In the genomic region with DNA sequence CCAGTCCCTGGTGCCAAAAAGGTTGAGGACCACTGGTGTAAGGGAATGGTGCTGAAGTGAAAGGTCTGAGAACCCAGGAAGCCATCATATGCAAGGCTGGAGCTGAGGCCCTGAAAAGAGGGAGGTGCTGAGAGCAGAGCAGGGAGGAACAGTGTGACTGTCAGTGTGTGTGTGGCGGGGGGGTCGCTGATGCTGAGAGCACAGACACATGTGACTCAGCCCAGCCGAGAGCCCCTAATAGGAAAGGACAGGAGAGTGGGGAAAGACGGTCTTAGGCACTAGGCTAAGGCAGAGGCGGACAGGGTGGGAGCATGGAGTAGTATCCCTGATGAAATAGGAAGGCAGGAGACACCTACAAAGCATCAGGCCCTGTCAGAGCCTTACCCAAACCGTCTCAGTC, we compare ENCODE assay signal across 12 cellular contexts. TPM values are rescaled to one million over a fixed set of nuclear protein-coding genes. Genes with fewer than 3 reads are reported as not detected.
DNase-seq lines count a peak whose midpoint lies in the region; ATAC-seq, FAIRE-seq and TF ChIP-seq lines count a peak whose summit lies in the region.
"Had no signal": no experiment of that assay in that cellular context is flagged by ENCODE, and none has a peak within 500 bp of the region (broad histone marks: within the 10 kb centered on the region; RNA-seq: fewer than 3 reads in every experiment).

No MANE protein-coding gene starts in this region.

- no peak overlapping the region for H4K5ac ChIP-seq in IMR-90 (ENCODE audit: low read depth, low read length)

- H3K4me1 Mint-ChIP-seq in Calu3 (ENCODE audit: low read depth, unreplicated experiment), result peaks cover 9% of the 10 kb centered on the region
- H3K4me1 Mint-ChIP-seq in nephron progenitor cell, result peaks cover 81% of the 10 kb centered on the region

- H2BK15ac ChIP-seq in IMR-90 (ENCODE audit: low read depth, low read length), result no peak overlapping the region

- whole genome bisulfite sequencing in IMR-90 (ENCODE audit: extremely low coverage in 2 of 2, insufficient read length in 1 of 2), 2 experiments, result 100% methylated on average over 2 of the region's 6 CpGs; no CpG with 5 or more reads in 1 of the 2 experiments

- no peak overlapping the region for H3K18ac ChIP-seq in IMR-90 (ENCODE audit: low read depth, low read length)

- no peak overlapping the region for H2BK120ac ChIP-seq in IMR-90 (ENCODE audit: low read depth, low read length)

- H2AK5ac ChIP-seq in IMR-90 (ENCODE audit: low read depth, low read length), result peak overlapping the region; percentile 93

- BruUV-seq in Calu3 (replicated peaks; lab: Mats Ljungman, UMichigan), result no TSS peak
- no TSS peak for BruUV-seq in IMR-90 (replicated peaks; lab: Mats Ljungman, UMichigan)

- no peak for FAIRE-seq in HTR-8/SVneo (lab: Jason Lieb, UNC)

- DNase-seq in Calu3, result no peak
- no peak for DNase-seq in IMR-90
- no peak for DNase-seq in breast epithelium (ENCODE audit: low spot score in 2 of 2)
- DNase-seq in nephron progenitor cell, result no peak
- DNase-seq in dermis blood vessel endothelial cell, result no peak
- no peak for DNase-seq in HTR-8/SVneo (ENCODE audit: insufficient read length, low spot score)
- DNase-seq: HCEC 1CT, NCI-H1930 had no signal

- CTCF ChIA-PET in Calu3 (lab: Charles Lee), result no interaction called here
- CTCF ChIA-PET in IMR-90 (lab: Yijun Ruan, JAX), result no interaction called here

- POLR2A ChIA-PET in IMR-90 (lab: Charles Lee; ENCODE audit: unreplicated experiment), result interaction anchor here (1.1 kb wide), 1 partner anchor 86 kb away, joined by 4 read pairs; no protein-coding TSS in a partner anchor

- H3K9me3 Mint-ChIP-seq in Calu3 (ENCODE audit: low read depth, unreplicated experiment), result no peaks in the 10 kb centered on the region
- no peaks in the 10 kb centered on the region for H3K9me3 Mint-ChIP-seq in nephron progenitor cell

- peaks cover 9% of the 10 kb centered on the region for H3K9me1 ChIP-seq in IMR-90 (ENCODE audit: insufficient read depth, low read length)

- peaks cover 10% of the 10 kb centered on the region for H3K4me1 ChIP-seq in IMR-90 (ENCODE audit: control insufficient read depth, insufficient read depth, low read length)
- peaks cover 0 to 10% of the 10 kb centered on the region in 2 donors for H3K4me1 ChIP-seq in breast epithelium
- H3K4me1 ChIP-seq: prostate gland had no signal

- H3K56ac ChIP-seq in IMR-90 (ENCODE audit: extremely low read depth, insufficient read depth, low read length), result no peak overlapping the region

- TF ChIP-seq POLR2A in IMR-90 (IDR thresholded peaks at IDR 0.05; ENCODE audit: low read depth, low read length) (no peak), breast epithelium (IDR thresholded peaks at IDR 0.05) (no peak)

- H3K36me3 ChIP-seq in IMR-90 (ENCODE audit: control insufficient read depth, insufficient read depth, low read length) (peaks cover 6% of the 10 kb centered on the region), breast epithelium (no peaks in the 10 kb centered on the region)
- H3K36me3 ChIP-seq: prostate gland had no signal

- H3K27ac Mint-ChIP-seq in Calu3 (ENCODE audit: unreplicated experiment) (peak overlapping the region; percentile 60), nephron progenitor cell (no peak overlapping the region)

- no peak overlapping the region for H2BK20ac ChIP-seq in IMR-90 (ENCODE audit: low read depth, low read length)

- H3K27ac ChIP-seq in IMR-90 (ENCODE audit: insufficient read depth, low read length) (no peak overlapping the region), breast epithelium (peak overlapping the region in 1 of 2 donors; percentile 92)

- peak overlapping the region; percentile 93; the same call in 1 of the 2 replicates for H3K4ac ChIP-seq in IMR-90 (ENCODE audit: low read depth, low read length)

- H3K4me3 ChIP-seq in IMR-90 (ENCODE audit: insufficient read depth, low read depth, low read length), result no peak overlapping the region
- H3K4me3 ChIP-seq in breast epithelium, result peak overlapping the region in 2 of 3 donors; percentile 85 to 86

- no peaks in the 10 kb centered on the region for H4K20me1 ChIP-seq in IMR-90 (ENCODE audit: insufficient read depth, low read length)

- H4K91ac ChIP-seq in IMR-90 (ENCODE audit: insufficient read depth, low read depth, low read length), result peak overlapping the region; percentile 53

- intact Hi-C loops in Calu3 (cut with micrococcal nuclease; ENCODE audit: unreplicated experiment), result loop anchor here (10.0 kb wide), 1 partner anchor 403 kb away; no protein-coding TSS in a partner anchor
- intact Hi-C loops in IMR-90 (cut with micrococcal nuclease), result loop anchor here (5.0 kb wide), 2 partner anchors 286 to 311 kb away; a partner anchor contains a TSS
- intact Hi-C loops in breast epithelium (cut with DNase I; ENCODE audit: low total_unique reads), result loop anchor here (5.0 to 10.0 kb wide), 2 partner anchors 86 to 293 kb away; no protein-coding TSS in a partner anchor

- ATAC-seq in IMR-90 (ENCODE audit: low read depth) (no peak), HG02678 (IDR thresholded peaks at IDR 0.05; ENCODE audit: unreplicated experiment) (no peak), GM18909 (IDR thresholded peaks at IDR 0.05; ENCODE audit: poor library complexity, unreplicated experiment) (no peak)

- TF ChIP-seq CTCF in Calu3 (IDR thresholded peaks at IDR 0.05; ENCODE audit: unreplicated experiment) (no peak), IMR-90 (conservative IDR thresholded peaks at IDR 0.05; ENCODE audit: low read depth, low read length) (no peak), breast epithelium (IDR thresholded peaks at IDR 0.05) (no peak), nephron progenitor cell (IDR thresholded peaks at IDR 0.05) (no peak)

- dilution Hi-C loops in IMR-90 (cut with HindIII; ENCODE audit: low sequenced_read_pairs, unreplicated experiment), result no loop called here

- in situ Hi-C loops in IMR-90 (cut with MboI; ENCODE audit: low sequenced_read_pairs), result loop anchor here (5.0 kb wide), 2 partner anchors 86 to 401 kb away; no protein-coding TSS in a partner anchor

- no peak overlapping the region for H3K23ac ChIP-seq in IMR-90 (ENCODE audit: low read depth, low read length)

- peak overlapping the region; percentile 88 to 91; a peak in 2 of 4 replicates for H4K8ac ChIP-seq in IMR-90 (ENCODE audit: low read depth in 2 of 2, low read length in 2 of 2)

- peaks cover 4 to 11% of the 10 kb centered on the region in 2 experiments; a peak in 3 of 4 replicates for H3K79me1 ChIP-seq in IMR-90 (ENCODE audit: low read depth in 1 of 2, low read length in 2 of 2)

- peak overlapping the region; percentile 92 for H2AK9ac ChIP-seq in IMR-90 (replicated peaks; ENCODE audit: low read depth, low read length, poor library complexity)

- H3K27me3 Mint-ChIP-seq in Calu3 (ENCODE audit: unreplicated experiment), result no peaks in the 10 kb centered on the region
- H3K27me3 Mint-ChIP-seq in nephron progenitor cell (ENCODE audit: low read depth, poor library complexity), result no peaks in the 10 kb centered on the region

- H3K36me3 Mint-ChIP-seq in Calu3 (ENCODE audit: insufficient read depth, unreplicated experiment), result peaks cover 24% of the 10 kb centered on the region
- H3K36me3 Mint-ChIP-seq in nephron progenitor cell (ENCODE audit: low read depth), result no peaks in the 10 kb centered on the region

- no peak overlapping the region for H2BK5ac ChIP-seq in IMR-90 (ENCODE audit: low read depth, low read length, poor library complexity, severe bottlenecking)

- H2AFZ ChIP-seq in IMR-90 (replicated peaks; ENCODE audit: low read length, poor library complexity), result no peak overlapping the region

- no peak for TF ChIP-seq RAD21 in IMR-90 (IDR thresholded peaks at IDR 0.05; ENCODE audit: low read length)

- peak overlapping the region; percentile 94 for H3K14ac ChIP-seq in IMR-90 (replicated peaks; ENCODE audit: low read depth, low read length)

- H3K9me3 ChIP-seq in IMR-90 (ENCODE audit: control insufficient read depth, insufficient read depth, low read length) (no peaks in the 10 kb centered on the region), breast epithelium (no peaks in the 10 kb centered on the region)
- H3K9me3 ChIP-seq: prostate gland had no signal

- peak overlapping the region; percentile 70 for H3K4me3 Mint-ChIP-seq in Calu3 (ENCODE audit: low read depth, unreplicated experiment)
- H3K4me3 Mint-ChIP-seq in nephron progenitor cell, result peak overlapping the region; percentile 90

- 0 out of 2 replicates have a peak overlapping the region, but pooled peaks have one; percentile 12 for H3K9ac ChIP-seq in IMR-90 (ENCODE audit: low read depth, low read length)

- no peak overlapping the region for H3K4me2 ChIP-seq in IMR-90 (ENCODE audit: low read depth, low read length)

- H3K27me3 ChIP-seq in IMR-90 (ENCODE audit: control insufficient read depth, insufficient read depth, low read length) (no peaks in the 10 kb centered on the region), breast epithelium (no peaks in the 10 kb centered on the region)

TF ChIP-seq in IMR-90, 13 proteins besides CTCF, POLR2A, EP300 and RAD21:
- TF ChIP-seq CEBPB (IDR thresholded peaks at IDR 0.05; ENCODE audit: low read depth, low read length), result no peak

RNA-seq across cellular contexts. Expression of a gene that starts 1.2 kb away (rescaled TPM):
- total RNA-seq in Calu3 (2022) (14.1 and 15.6 TPM in 2 replicates), IMR-90 (2012; rRNA removed) (23.3 and 42.5 TPM in 2 replicates), breast epithelium (10 to 100 TPM; 14.4 to 29.2 (median 28.4) TPM), dermis blood vessel endothelial cell (11.5 and 12.6 TPM in 2 replicates)
- 43.8 and 54.9 TPM in 2 replicates for polyA plus RNA-seq in IMR-90 (2012; rRNA removed)
- 53.7 and 71.4 TPM in 2 replicates for polyA plus RNA-seq in IMR-90 (2012; cell fraction: cytosol; rRNA removed)
- polyA plus RNA-seq in IMR-90 (2012; cell fraction: nucleus; rRNA removed; ENCODE audit: low replicate concordance), result 30.7 and 46.9 TPM in 2 replicates

RNA-seq across cellular contexts. Expression of a gene that starts 17.0 kb away (rescaled TPM):
- total RNA-seq in Calu3 (2022) (15.0 and 19.3 TPM in 2 replicates), IMR-90 (2012; rRNA removed) (6.4 and 9.7 TPM in 2 replicates), breast epithelium (10 to 100 TPM; 21.4 to 39.0 (median 22.7) TPM), dermis blood vessel endothelial cell (19.4 and 22.8 TPM in 2 replicates)
- 20.7 and 25.4 TPM in 2 replicates for polyA plus RNA-seq in IMR-90 (2012; rRNA removed)
- 31.6 and 31.9 TPM in 2 replicates for polyA plus RNA-seq in IMR-90 (2012; cell fraction: cytosol; rRNA removed)
- polyA plus RNA-seq in IMR-90 (2012; cell fraction: nucleus; rRNA removed; ENCODE audit: low replicate concordance), result 48.2 and 94.1 TPM in 2 replicates

RNA-seq across cellular contexts. Expression of a gene that starts 25.7 kb away (rescaled TPM):
- total RNA-seq in Calu3 (2022), result not detected in 2 replicates
- total RNA-seq in IMR-90 (2012; rRNA removed), result 5.0 and 7.0 TPM in 2 replicates
- polyA plus RNA-seq in IMR-90 (2012; rRNA removed), result 69.5 and 71.6 TPM in 2 replicates
- polyA plus RNA-seq in IMR-90 (2012; cell fraction: cytosol; rRNA removed), result 64.0 and 103 TPM in 2 replicates
- polyA plus RNA-seq in IMR-90 (2012; cell fraction: nucleus; rRNA removed; ENCODE audit: low replicate concordance), result 30.2 and 36.0 TPM in 2 replicates
- 100 to 1,000 TPM in 2 of 3 donors, 10 to 100 TPM in 1; 45.5 to 186 (median 116) TPM for total RNA-seq in breast epithelium
- total RNA-seq in dermis blood vessel endothelial cell, result not detected in 2 replicates
- total RNA-seq: SK-MEL-5 had no signal

RNA-seq across cellular contexts. Expression of a gene that starts 49.7 kb away (rescaled TPM):
- total RNA-seq in Calu3 (2022) (0.61 and 1.3 TPM in 2 replicates), IMR-90 (2012; rRNA removed) (1.7 and 2.5 TPM in 2 replicates), breast epithelium (1 to 10 TPM in 2 of 3 donors, under 1 TPM in 1; 0.96 to 2.9 (median 2.3) TPM), dermis blood vessel endothelial cell (0.51 and 0.70 TPM in 2 replicates)
- 5.5 and 5.7 TPM in 2 replicates for polyA plus RNA-seq in IMR-90 (2012; rRNA removed)
- polyA plus RNA-seq in IMR-90 (2012; cell fraction: cytosol; rRNA removed), result 2.2 and 2.8 TPM in 2 replicates
- 32.3 and 51.9 TPM in 2 replicates for polyA plus RNA-seq in IMR-90 (2012; cell fraction: nucleus; rRNA removed; ENCODE audit: low replicate concordance)
- total RNA-seq: SK-MEL-5 had no signal
